Comparison of ENCODE assay signal across 16 cellular contexts in the genomic region with DNA sequence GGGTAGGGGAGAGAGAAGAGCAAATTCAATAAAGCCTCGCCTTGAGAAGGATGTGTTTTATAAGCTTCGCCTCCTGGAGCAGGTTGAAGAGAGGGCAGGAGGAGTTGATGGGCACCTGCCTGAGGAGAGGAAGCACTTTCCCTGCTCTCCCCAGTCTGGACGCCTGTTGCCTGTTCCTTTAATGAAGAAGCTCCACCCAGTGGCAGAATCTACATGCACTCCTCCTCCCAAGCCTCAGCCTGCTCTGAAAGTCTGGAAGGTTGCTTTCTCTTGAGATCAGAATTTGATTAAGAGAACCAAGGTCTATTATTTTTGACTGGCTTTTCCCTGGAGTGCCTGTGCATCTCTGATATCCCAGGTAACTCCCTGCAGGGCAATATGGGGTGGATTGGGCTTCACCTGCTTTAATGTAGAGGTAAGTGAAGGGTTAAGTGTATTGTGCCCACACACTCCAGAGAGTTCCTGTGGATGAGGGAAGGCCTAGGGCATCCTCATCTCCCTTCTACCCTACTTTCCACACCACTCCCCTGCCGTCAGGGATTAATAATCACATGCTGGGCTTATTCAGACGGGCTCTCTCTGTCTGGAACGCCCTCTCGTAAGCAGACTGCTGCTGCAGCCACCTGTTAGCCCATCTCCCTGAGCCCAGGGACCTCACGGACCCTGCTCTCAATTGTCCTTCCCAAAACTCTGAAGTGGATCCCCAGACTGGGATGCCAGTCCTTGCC. TPM values are rescaled to one million over a fixed set of nuclear protein-coding genes. Genes with fewer than 3 reads are reported as not detected.
DNase-seq lines count a peak whose midpoint lies in the region; ATAC-seq and TF ChIP-seq lines count a peak whose summit lies in the region.
"Had no signal": no experiment of that assay in that cellular context is flagged by ENCODE, and none has a peak within 500 bp of the region (broad histone marks: within the 10 kb centered on the region; RNA-seq: fewer than 3 reads in every experiment).

No MANE protein-coding gene starts in this region.

- H3K27ac ChIP-seq in transverse colon, result no peak overlapping the region
- H3K27ac ChIP-seq: left lung had no signal

- intact Hi-C loops in transverse colon (cut with DNase I; ENCODE audit: low total_unique reads), result no loop called here

- H3K27ac Mint-ChIP-seq in WTC11, result no peak overlapping the region
- H3K27ac Mint-ChIP-seq: activated CD8-positive, alpha-beta T cell treated with anti-CD3 and anti-CD28 coated beads for 36 hours; activated naive CD4-positive, alpha-beta T cell treated with anti-CD3 and anti-CD28 coated beads, Interleukin-2, amount 50 U/mL, for 72 hours; CD4-positive, CD25-positive, alpha-beta regulatory T cell; stimulated activated memory B cell treated with anti-CD40 and anti-IgM and Interleukin-4, amounts not matched to agents 10 μg/mL and 1 μg/mL and 100 μg/mL, for 72 hours; T-helper 1 cell treated with Interleukin-12 subunit alpha and Interleukin-12 subunit beta and Interleukin-4 antibody, amounts not matched to agents 30 μg/mL and 1 μg/mL, for 36 hours had no signal

- H3K4me1 ChIP-seq in transverse colon, result no peaks in the 10 kb centered on the region
- H3K4me1 ChIP-seq: left lung had no signal

- peaks cover 31% of the 10 kb centered on the region for H3K4me1 Mint-ChIP-seq in WTC11
- H3K4me1 Mint-ChIP-seq: CD4-positive, CD25-positive, alpha-beta regulatory T cell; stimulated activated memory B cell treated with anti-CD40 and anti-IgM and Interleukin-4, amounts not matched to agents 10 μg/mL and 1 μg/mL and 100 μg/mL, for 72 hours had no signal

- H3K27me3 ChIP-seq in transverse colon, result no peaks in the 10 kb centered on the region
- H3K27me3 ChIP-seq: left lung had no signal

- no peaks in the 10 kb centered on the region for H3K36me3 ChIP-seq in transverse colon
- H3K36me3 ChIP-seq: left lung had no signal

- ATAC-seq in WTC11 (peak; percentile 95), GM18498 (IDR thresholded peaks at IDR 0.05; ENCODE audit: unreplicated experiment) (no peak), GM19328 (IDR thresholded peaks at IDR 0.05; ENCODE audit: unreplicated experiment) (no peak)
- ATAC-seq: activated CD8-positive, alpha-beta T cell treated with anti-CD3 and anti-CD28 coated beads for 36 hours; activated naive CD4-positive, alpha-beta T cell treated with anti-CD3 and anti-CD28 coated beads, Interleukin-2, amount 50 U/mL, for 72 hours; left lung; stimulated activated memory B cell treated with anti-CD40 and anti-IgM and Interleukin-4, amounts not matched to agents 10 μg/mL and 1 μg/mL and 100 μg/mL, for 72 hours had no signal

- no peak overlapping the region for H3K4me3 ChIP-seq in transverse colon
- H3K4me3 ChIP-seq: left lung had no signal

- TF ChIP-seq POLR2A in transverse colon (IDR thresholded peaks at IDR 0.05), result no peak

- WGBS in transverse colon (ENCODE audit: low coverage in 1 of 2), 2 donors, result 43 to 70% methylated on average over 2 to 8 of the region's 8 CpGs

- peaks cover 3% of the 10 kb centered on the region; the same call in 1 of the 2 replicates for H3K27me3 Mint-ChIP-seq in WTC11 (ENCODE audit: low read depth)
- H3K27me3 Mint-ChIP-seq: stimulated activated memory B cell treated with anti-CD40 and anti-IgM and Interleukin-4, amounts not matched to agents 10 μg/mL and 1 μg/mL and 100 μg/mL, for 72 hours had no signal

- H3K9me3 Mint-ChIP-seq in WTC11, result peaks cover 9% of the 10 kb centered on the region
- H3K9me3 Mint-ChIP-seq: activated CD8-positive, alpha-beta T cell treated with anti-CD3 and anti-CD28 coated beads for 36 hours had no signal

- no peaks in the 10 kb centered on the region for H3K9me3 ChIP-seq in transverse colon
- H3K9me3 ChIP-seq: left lung had no signal

- DNase-seq in GM03348 (ENCODE audit: low spot score) (peak; percentile 23), MV-4-11 (lab: John Stamatoyannopoulos, UW) (peak; percentile 45), WTC11 (ENCODE audit: low spot score) (peak; percentile 46), left kidney (ENCODE audit: low read depth, low spot score) (peak; percentile 37), transverse colon (no peak), NCI-H2196 treated with DMSO at 0.1 percent for 48 hours (lab: John Stamatoyannopoulos, UW; ENCODE audit: unreplicated experiment) (no peak)
- DNase-seq: activated CD8-positive, alpha-beta T cell treated with anti-CD3 and anti-CD28 coated beads for 36 hours; CD4-positive, CD25-positive, alpha-beta regulatory T cell; cortex of kidney; foreskin melanocyte; left lung had no signal

- in situ Hi-C loops in transverse colon (cut with MboI; ENCODE audit: low pct_ligation_motif_present in 1 of 4, low pct_unique_long_range_greater_than_20kb in 1 of 4, low sequenced_read_pairs in 3 of 4), result no loop called here

- CTCF ChIA-PET in WTC11 (lab: Charles Lee), result interaction anchor here (0.8 to 1.2 kb wide), 10 partner anchors 15 to 354 kb away, joined by 3 to 10 read pairs (median 4); a partner anchor contains a TSS

- no peak overlapping the region for H3K4me3 Mint-ChIP-seq in WTC11
- H3K4me3 Mint-ChIP-seq: activated CD8-positive, alpha-beta T cell treated with anti-CD3 and anti-CD28 coated beads for 36 hours; CD4-positive, CD25-positive, alpha-beta regulatory T cell; stimulated activated memory B cell treated with anti-CD40 and anti-IgM and Interleukin-4, amounts not matched to agents 10 μg/mL and 1 μg/mL and 100 μg/mL, for 72 hours; T-helper 1 cell treated with Interleukin-12 subunit alpha and Interleukin-12 subunit beta and Interleukin-4 antibody, amounts not matched to agents 30 μg/mL and 1 μg/mL, for 36 hours had no signal

- POLR2A ChIA-PET in WTC11 (lab: Charles Lee), result interaction anchor here (0.6 kb wide), 1 partner anchor 70 kb away, joined by 10 read pairs; no protein-coding TSS in a partner anchor

- TF ChIP-seq EP300 in transverse colon (IDR thresholded peaks at IDR 0.05; ENCODE audit: low read depth), result no peak

- peaks cover 4% of the 10 kb centered on the region for H3K36me3 Mint-ChIP-seq in WTC11
- H3K36me3 Mint-ChIP-seq: activated naive CD4-positive, alpha-beta T cell treated with anti-CD3 and anti-CD28 coated beads, Interleukin-2, amount 50 U/mL, for 72 hours; CD4-positive, CD25-positive, alpha-beta regulatory T cell; stimulated activated memory B cell treated with anti-CD40 and anti-IgM and Interleukin-4, amounts not matched to agents 10 μg/mL and 1 μg/mL and 100 μg/mL, for 72 hours had no signal

- TF ChIP-seq CTCF in WTC11 (IDR thresholded peaks at IDR 0.05) (no peak), transverse colon (IDR thresholded peaks at IDR 0.05) (peak in 1 of 5 experiments; percentile 9)

TF ChIP-seq in WTC11, 78 proteins besides CTCF, POLR2A, EP300 and RAD21 (continues in another document):
- no peak for TF ChIP-seq RORB (CRISPR knock-in tag; IDR thresholded peaks at IDR 0.05)
- TF ChIP-seq, protein P1, sequence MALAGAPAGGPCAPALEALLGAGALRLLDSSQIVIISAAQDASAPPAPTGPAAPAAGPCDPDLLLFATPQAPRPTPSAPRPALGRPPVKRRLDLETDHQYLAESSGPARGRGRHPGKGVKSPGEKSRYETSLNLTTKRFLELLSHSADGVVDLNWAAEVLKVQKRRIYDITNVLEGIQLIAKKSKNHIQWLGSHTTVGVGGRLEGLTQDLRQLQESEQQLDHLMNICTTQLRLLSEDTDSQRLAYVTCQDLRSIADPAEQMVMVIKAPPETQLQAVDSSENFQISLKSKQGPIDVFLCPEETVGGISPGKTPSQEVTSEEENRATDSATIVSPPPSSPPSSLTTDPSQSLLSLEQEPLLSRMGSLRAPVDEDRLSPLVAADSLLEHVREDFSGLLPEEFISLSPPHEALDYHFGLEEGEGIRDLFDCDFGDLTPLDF (CRISPR knock-in tag; IDR thresholded peaks at IDR 0.05), result no peak
- TF ChIP-seq, protein P2, sequence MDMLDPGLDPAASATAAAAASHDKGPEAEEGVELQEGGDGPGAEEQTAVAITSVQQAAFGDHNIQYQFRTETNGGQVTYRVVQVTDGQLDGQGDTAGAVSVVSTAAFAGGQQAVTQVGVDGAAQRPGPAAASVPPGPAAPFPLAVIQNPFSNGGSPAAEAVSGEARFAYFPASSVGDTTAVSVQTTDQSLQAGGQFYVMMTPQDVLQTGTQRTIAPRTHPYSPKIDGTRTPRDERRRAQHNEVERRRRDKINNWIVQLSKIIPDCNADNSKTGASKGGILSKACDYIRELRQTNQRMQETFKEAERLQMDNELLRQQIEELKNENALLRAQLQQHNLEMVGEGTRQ (CRISPR knock-in tag; IDR thresholded peaks at IDR 0.05), result no peak
- TF ChIP-seq, protein P3, sequence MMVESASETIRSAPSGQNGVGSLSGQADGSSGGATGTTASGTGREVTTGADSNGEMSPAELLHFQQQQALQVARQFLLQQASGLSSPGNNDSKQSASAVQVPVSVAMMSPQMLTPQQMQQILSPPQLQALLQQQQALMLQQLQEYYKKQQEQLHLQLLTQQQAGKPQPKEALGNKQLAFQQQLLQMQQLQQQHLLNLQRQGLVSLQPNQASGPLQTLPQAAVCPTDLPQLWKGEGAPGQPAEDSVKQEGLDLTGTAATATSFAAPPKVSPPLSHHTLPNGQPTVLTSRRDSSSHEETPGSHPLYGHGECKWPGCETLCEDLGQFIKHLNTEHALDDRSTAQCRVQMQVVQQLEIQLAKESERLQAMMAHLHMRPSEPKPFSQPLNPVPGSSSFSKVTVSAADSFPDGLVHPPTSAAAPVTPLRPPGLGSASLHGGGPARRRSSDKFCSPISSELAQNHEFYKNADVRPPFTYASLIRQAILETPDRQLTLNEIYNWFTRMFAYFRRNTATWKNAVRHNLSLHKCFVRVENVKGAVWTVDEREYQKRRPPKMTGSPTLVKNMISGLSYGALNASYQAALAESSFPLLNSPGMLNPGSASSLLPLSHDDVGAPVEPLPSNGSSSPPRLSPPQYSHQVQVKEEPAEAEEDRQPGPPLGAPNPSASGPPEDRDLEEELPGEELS (CRISPR knock-in tag; IDR thresholded peaks at IDR 0.05), result no peak
- no peak for TF ChIP-seq CBFB (CRISPR knock-in tag; IDR thresholded peaks at IDR 0.05; ENCODE audit: low read depth)
- TF ChIP-seq, protein P4, sequence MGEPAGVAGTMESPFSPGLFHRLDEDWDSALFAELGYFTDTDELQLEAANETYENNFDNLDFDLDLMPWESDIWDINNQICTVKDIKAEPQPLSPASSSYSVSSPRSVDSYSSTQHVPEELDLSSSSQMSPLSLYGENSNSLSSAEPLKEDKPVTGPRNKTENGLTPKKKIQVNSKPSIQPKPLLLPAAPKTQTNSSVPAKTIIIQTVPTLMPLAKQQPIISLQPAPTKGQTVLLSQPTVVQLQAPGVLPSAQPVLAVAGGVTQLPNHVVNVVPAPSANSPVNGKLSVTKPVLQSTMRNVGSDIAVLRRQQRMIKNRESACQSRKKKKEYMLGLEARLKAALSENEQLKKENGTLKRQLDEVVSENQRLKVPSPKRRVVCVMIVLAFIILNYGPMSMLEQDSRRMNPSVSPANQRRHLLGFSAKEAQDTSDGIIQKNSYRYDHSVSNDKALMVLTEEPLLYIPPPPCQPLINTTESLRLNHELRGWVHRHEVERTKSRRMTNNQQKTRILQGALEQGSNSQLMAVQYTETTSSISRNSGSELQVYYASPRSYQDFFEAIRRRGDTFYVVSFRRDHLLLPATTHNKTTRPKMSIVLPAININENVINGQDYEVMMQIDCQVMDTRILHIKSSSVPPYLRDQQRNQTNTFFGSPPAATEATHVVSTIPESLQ (CRISPR knock-in tag; IDR thresholded peaks at IDR 0.05), result no peak
- no peak for TF ChIP-seq TEAD1 (CRISPR knock-in tag; IDR thresholded peaks at IDR 0.05)

RNA-seq across cellular contexts. Expression of a gene that starts 22.3 kb away (rescaled TPM):
- total RNA-seq in WTC11 (2021), result 11.5 to 16.4 TPM (median 14.5 TPM) in 3 replicates
- 1 to 10 TPM in 2 of 4 donors, under 1 TPM in 1, not detected in 1; 0.40 to 3.1 (median 2.1) TPM for total RNA-seq in transverse colon
- total RNA-seq: activated CD8-positive, alpha-beta T cell treated with anti-CD3 and anti-CD28 coated beads for 36 hours; activated naive CD4-positive, alpha-beta T cell treated with anti-CD3 and anti-CD28 coated beads, Interleukin-2, amount 50 U/mL, for 72 hours; CD4-positive, CD25-positive, alpha-beta regulatory T cell had no signal

Comparison
In these comparisons a context has a peak if more than half of its experiments do, and no peak if none do; other contexts are left out.
1. DNase-seq: peak in GM03348 (single experiment), MV-4-11 (single experiment), WTC11 (single experiment) and left kidney (single experiment); none in transverse colon (single experiment) and NCI-H2196 treated with DMSO at 0.1 percent for 48 hours (single experiment).